In the genomic region with DNA sequence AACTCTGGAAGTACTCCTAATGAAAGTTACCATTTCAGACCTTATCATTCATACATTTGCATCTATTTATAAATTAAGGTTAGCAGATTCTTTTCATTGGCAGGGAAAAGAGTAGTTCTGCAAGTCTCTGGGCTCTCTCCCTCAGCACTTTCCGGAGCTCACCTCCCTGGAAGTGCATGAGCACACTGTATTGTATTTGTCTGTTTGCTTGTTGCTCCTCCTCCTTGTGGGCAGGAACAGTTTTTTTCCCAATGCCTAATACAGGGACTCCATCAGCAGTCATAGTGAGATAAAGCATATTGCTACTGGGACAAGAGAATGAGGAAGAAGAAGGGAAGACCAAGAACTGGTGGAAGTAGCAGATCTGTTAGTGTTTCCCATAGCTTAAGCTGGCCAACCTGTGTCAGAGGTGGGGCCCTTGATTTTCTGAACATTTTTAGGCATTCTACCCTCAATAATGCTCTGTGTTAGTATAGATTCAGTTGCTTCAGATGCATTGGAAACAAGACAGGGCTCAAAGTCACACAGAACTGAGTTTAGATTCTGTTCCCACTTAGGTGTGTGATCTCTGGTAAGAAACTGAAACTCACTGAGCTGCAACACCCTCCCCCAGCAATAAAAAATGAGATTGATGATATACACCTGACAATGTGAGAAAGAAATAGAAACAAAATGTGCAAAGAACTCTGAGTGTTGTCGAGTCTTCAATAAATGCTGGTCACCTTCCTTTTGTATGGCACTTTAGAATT, we compare ENCODE assay signal across 1 cellular context.
TF ChIP-seq lines count a peak whose summit lies in the region.

No MANE protein-coding gene starts in this region.

TF ChIP-seq in GM12878, 131 proteins besides CTCF, POLR2A, EP300 and RAD21:
- no peak for TF ChIP-seq PAX5 (IDR thresholded peaks at IDR 0.05; ENCODE audit: borderline replicate concordance, low read depth, low read length)
- TF ChIP-seq BCL11A (IDR thresholded peaks at IDR 0.05; ENCODE audit: low read depth, low read length), result no peak
- TF ChIP-seq MEF2B (IDR thresholded peaks at IDR 0.05; ENCODE audit: partially characterized antibody, poor library complexity, severe bottlenecking), result no peak
- TF ChIP-seq, protein P1, sequence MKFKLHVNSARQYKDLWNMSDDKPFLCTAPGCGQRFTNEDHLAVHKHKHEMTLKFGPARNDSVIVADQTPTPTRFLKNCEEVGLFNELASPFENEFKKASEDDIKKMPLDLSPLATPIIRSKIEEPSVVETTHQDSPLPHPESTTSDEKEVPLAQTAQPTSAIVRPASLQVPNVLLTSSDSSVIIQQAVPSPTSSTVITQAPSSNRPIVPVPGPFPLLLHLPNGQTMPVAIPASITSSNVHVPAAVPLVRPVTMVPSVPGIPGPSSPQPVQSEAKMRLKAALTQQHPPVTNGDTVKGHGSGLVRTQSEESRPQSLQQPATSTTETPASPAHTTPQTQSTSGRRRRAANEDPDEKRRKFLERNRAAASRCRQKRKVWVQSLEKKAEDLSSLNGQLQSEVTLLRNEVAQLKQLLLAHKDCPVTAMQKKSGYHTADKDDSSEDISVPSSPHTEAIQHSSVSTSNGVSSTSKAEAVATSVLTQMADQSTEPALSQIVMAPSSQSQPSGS (IDR thresholded peaks at IDR 0.05; ENCODE audit: low read length), result no peak
- TF ChIP-seq NFYA (IDR thresholded peaks at IDR 0.05; ENCODE audit: borderline replicate concordance, low read depth, low read length), result no peak
- no peak for TF ChIP-seq CREM (IDR thresholded peaks at IDR 0.05; ENCODE audit: low read depth)
- no peak for TF ChIP-seq POLR2AphosphoS2 (IDR thresholded peaks at IDR 0.05; ENCODE audit: low read depth, low read length)
- TF ChIP-seq, protein P2, sequence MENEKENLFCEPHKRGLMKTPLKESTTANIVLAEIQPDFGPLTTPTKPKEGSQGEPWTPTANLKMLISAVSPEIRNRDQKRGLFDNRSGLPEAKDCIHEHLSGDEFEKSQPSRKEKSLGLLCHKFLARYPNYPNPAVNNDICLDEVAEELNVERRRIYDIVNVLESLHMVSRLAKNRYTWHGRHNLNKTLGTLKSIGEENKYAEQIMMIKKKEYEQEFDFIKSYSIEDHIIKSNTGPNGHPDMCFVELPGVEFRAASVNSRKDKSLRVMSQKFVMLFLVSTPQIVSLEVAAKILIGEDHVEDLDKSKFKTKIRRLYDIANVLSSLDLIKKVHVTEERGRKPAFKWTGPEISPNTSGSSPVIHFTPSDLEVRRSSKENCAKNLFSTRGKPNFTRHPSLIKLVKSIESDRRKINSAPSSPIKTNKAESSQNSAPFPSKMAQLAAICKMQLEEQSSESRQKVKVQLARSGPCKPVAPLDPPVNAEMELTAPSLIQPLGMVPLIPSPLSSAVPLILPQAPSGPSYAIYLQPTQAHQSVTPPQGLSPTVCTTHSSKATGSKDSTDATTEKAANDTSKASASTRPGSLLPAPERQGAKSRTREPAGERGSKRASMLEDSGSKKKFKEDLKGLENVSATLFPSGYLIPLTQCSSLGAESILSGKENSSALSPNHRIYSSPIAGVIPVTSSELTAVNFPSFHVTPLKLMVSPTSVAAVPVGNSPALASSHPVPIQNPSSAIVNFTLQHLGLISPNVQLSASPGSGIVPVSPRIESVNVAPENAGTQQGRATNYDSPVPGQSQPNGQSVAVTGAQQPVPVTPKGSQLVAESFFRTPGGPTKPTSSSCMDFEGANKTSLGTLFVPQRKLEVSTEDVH (IDR thresholded peaks at IDR 0.05; ENCODE audit: low read depth, partially characterized antibody), result no peak
- TF ChIP-seq MTA2 (IDR thresholded peaks at IDR 0.05; ENCODE audit: low read depth), result no peak
- TF ChIP-seq, protein P3, sequence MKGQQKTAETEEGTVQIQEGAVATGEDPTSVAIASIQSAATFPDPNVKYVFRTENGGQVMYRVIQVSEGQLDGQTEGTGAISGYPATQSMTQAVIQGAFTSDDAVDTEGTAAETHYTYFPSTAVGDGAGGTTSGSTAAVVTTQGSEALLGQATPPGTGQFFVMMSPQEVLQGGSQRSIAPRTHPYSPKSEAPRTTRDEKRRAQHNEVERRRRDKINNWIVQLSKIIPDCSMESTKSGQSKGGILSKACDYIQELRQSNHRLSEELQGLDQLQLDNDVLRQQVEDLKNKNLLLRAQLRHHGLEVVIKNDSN (IDR thresholded peaks at IDR 0.05; ENCODE audit: borderline replicate concordance, extremely low read length, insufficient read depth, low read depth, low read length), result no peak
- TF ChIP-seq, protein P4, sequence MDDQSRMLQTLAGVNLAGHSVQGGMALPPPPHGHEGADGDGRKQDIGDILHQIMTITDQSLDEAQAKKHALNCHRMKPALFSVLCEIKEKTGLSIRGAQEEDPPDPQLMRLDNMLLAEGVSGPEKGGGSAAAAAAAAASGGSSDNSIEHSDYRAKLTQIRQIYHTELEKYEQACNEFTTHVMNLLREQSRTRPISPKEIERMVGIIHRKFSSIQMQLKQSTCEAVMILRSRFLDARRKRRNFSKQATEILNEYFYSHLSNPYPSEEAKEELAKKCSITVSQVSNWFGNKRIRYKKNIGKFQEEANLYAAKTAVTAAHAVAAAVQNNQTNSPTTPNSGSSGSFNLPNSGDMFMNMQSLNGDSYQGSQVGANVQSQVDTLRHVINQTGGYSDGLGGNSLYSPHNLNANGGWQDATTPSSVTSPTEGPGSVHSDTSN (IDR thresholded peaks at IDR 0.05; ENCODE audit: insufficient replicate concordance, low read depth, low read length), result no peak
- TF ChIP-seq CBX3 (IDR thresholded peaks at IDR 0.05; ENCODE audit: borderline replicate concordance, low read depth), result no peak
- no peak for TF ChIP-seq ZBED1 (IDR thresholded peaks at IDR 0.05; ENCODE audit: borderline replicate concordance)
- TF ChIP-seq ETV6 (conservative IDR thresholded peaks at IDR 0.05 in 1 of 2, IDR thresholded peaks at IDR 0.05 in 1 of 2; ENCODE audit: borderline replicate concordance in 1 of 2, low read depth in 1 of 2), result no peak
- TF ChIP-seq IRF4 (IDR thresholded peaks at IDR 0.05; ENCODE audit: low read depth, low read length), result no peak
- TF ChIP-seq, protein P5, sequence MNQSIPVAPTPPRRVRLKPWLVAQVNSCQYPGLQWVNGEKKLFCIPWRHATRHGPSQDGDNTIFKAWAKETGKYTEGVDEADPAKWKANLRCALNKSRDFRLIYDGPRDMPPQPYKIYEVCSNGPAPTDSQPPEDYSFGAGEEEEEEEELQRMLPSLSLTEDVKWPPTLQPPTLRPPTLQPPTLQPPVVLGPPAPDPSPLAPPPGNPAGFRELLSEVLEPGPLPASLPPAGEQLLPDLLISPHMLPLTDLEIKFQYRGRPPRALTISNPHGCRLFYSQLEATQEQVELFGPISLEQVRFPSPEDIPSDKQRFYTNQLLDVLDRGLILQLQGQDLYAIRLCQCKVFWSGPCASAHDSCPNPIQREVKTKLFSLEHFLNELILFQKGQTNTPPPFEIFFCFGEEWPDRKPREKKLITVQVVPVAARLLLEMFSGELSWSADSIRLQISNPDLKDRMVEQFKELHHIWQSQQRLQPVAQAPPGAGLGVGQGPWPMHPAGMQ (IDR thresholded peaks at IDR 0.05; ENCODE audit: borderline replicate concordance), result no peak
